9 cellular contexts compared by ENCODE assay signal in genomic region chr5:76367623-76368366, GRCh38. TPM values are rescaled to one million over a fixed set of nuclear protein-coding genes. Genes with fewer than 3 reads are reported as not detected.
DNase-seq lines count a peak whose midpoint lies in the region; ATAC-seq, FAIRE-seq and TF ChIP-seq lines count a peak whose summit lies in the region.
"Had no signal": no experiment of that assay in that cellular context is flagged by ENCODE, and none has a peak within 500 bp of the region (broad histone marks: within the 10 kb centered on the region; RNA-seq: fewer than 3 reads in every experiment).

No MANE protein-coding gene starts in this region.

- H3K27ac ChIP-seq in astrocyte (ENCODE audit: low read depth, low read length): no peak overlapping the region

- peak; percentile 9 for DNase-seq in activated T-cell treated with anti-CD3 and anti-CD28 coated beads for 24 hours (ENCODE audit: low read depth)
- DNase-seq in activated T-cell treated with anti-CD3 and anti-CD28 coated beads, Interleukin-2, amount 50 U/mL, for 1 hour: no peak
- DNase-seq in astrocyte (ENCODE audit: low read depth): peak; percentile 11
- DNase-seq in stimulated activated effector memory CD8-positive, alpha-beta T cell treated with anti-CD3 and anti-CD28 coated beads, Interleukin-12 subunit alpha, Interleukin-12 subunit beta, amount 100 ng/mL, for 72 hours (ENCODE audit: low spot score in 2 of 2): peak; percentile 4 to 58
- DNase-seq in UCSD-AML1 (lab: John Stamatoyannopoulos, UW; ENCODE audit: unreplicated experiment): no peak
- no peak for DNase-seq in left cardiac atrium
- DNase-seq: AML-193 had no signal

- H3K36me3 Mint-ChIP-seq in astrocyte (ENCODE audit: low read depth, unreplicated experiment): no peaks in the 10 kb centered on the region
- H3K36me3 Mint-ChIP-seq in stimulated activated effector memory CD8-positive, alpha-beta T cell treated with anti-CD3 and anti-CD28 coated beads, Interleukin-12 subunit alpha, Interleukin-12 subunit beta, amount 100 ng/mL, for 72 hours: no peaks in the 10 kb centered on the region

- H3K4me1 ChIP-seq in astrocyte (ENCODE audit: insufficient read depth, low read length): peaks cover 8% of the 10 kb centered on the region

- H3K9ac ChIP-seq in astrocyte (ENCODE audit: low read length): no peak overlapping the region

- TF ChIP-seq CTCF in astrocyte (IDR thresholded peaks at IDR 0.05; ENCODE audit: insufficient read depth, low read depth, low read length): no peak

- no peak overlapping the region for H3K27ac Mint-ChIP-seq in astrocyte (ENCODE audit: unreplicated experiment)
- H3K27ac Mint-ChIP-seq in stimulated activated effector memory CD8-positive, alpha-beta T cell treated with anti-CD3 and anti-CD28 coated beads, Interleukin-12 subunit alpha, Interleukin-12 subunit beta, amount 100 ng/mL, for 72 hours: peak overlapping the region; percentile 11

- no peak overlapping the region for H3K4me2 ChIP-seq in astrocyte (ENCODE audit: low read length)

- peaks cover 13% of the 10 kb centered on the region for H3K4me1 Mint-ChIP-seq in astrocyte (ENCODE audit: low read depth, unreplicated experiment)
- H3K4me1 Mint-ChIP-seq in stimulated activated effector memory CD8-positive, alpha-beta T cell treated with anti-CD3 and anti-CD28 coated beads, Interleukin-12 subunit alpha, Interleukin-12 subunit beta, amount 100 ng/mL, for 72 hours: peaks cover 13% of the 10 kb centered on the region

- no peaks in the 10 kb centered on the region for H4K20me1 ChIP-seq in astrocyte (ENCODE audit: insufficient read depth, low read length)

- H3K4me3 Mint-ChIP-seq in astrocyte (ENCODE audit: unreplicated experiment): no peak overlapping the region
- no peak overlapping the region for H3K4me3 Mint-ChIP-seq in stimulated activated effector memory CD8-positive, alpha-beta T cell treated with anti-CD3 and anti-CD28 coated beads, Interleukin-12 subunit alpha, Interleukin-12 subunit beta, amount 100 ng/mL, for 72 hours

- no peak overlapping the region for H3K4me3 ChIP-seq in astrocyte (ENCODE audit: insufficient read depth, low read depth, low read length)

- H3K27me3 Mint-ChIP-seq in astrocyte (ENCODE audit: low read depth, unreplicated experiment): no peaks in the 10 kb centered on the region

- no peaks in the 10 kb centered on the region for H3K36me3 ChIP-seq in astrocyte (ENCODE audit: insufficient read depth, low read length)

- intact Hi-C loops in left cardiac atrium (cut with DNase I): no loop called here

- no peak overlapping the region for H2AFZ ChIP-seq in astrocyte (ENCODE audit: low read depth, low read length)

- no peak for FAIRE-seq in astrocyte (lab: Jason Lieb, UNC)

- peak; percentile 50 for ATAC-seq in HG03469 (IDR thresholded peaks at IDR 0.05; ENCODE audit: unreplicated experiment)
- peak; percentile 97 for ATAC-seq in stimulated activated effector memory CD8-positive, alpha-beta T cell treated with anti-CD3 and anti-CD28 coated beads, Interleukin-12 subunit alpha, Interleukin-12 subunit beta, amount 100 ng/mL, for 72 hours
- ATAC-seq in left cardiac atrium: no peak
- ATAC-seq in HG03439 (IDR thresholded peaks at IDR 0.05; ENCODE audit: unreplicated experiment): no peak

- H3K27me3 ChIP-seq in astrocyte (ENCODE audit: insufficient read depth, low read length): no peaks in the 10 kb centered on the region

- no peaks in the 10 kb centered on the region for H3K9me3 Mint-ChIP-seq in astrocyte (ENCODE audit: unreplicated experiment)
- H3K9me3 Mint-ChIP-seq in stimulated activated effector memory CD8-positive, alpha-beta T cell treated with anti-CD3 and anti-CD28 coated beads, Interleukin-12 subunit alpha, Interleukin-12 subunit beta, amount 100 ng/mL, for 72 hours: no peaks in the 10 kb centered on the region

- no peaks in the 10 kb centered on the region for H3K9me3 ChIP-seq in astrocyte (ENCODE audit: insufficient read depth, low read depth, low read length)

- H3K79me2 ChIP-seq in astrocyte (ENCODE audit: insufficient read depth, low read length): no peaks in the 10 kb centered on the region

RNA-seq across cellular contexts. Expression of gene IQGAP2, which starts 35.3 kb away (rescaled TPM):
- total RNA-seq in astrocyte (1.9 and 2.9 TPM in 2 replicates), left cardiac atrium (10 to 100 TPM in 1 of 2 donors, 1 to 10 TPM in 1; 6.9 to 11.6 TPM)

Comparison
In these comparisons a context has a peak if more than half of its experiments do, and no peak if none do; other contexts are left out.
1. DNase-seq: peak in activated T-cell treated with anti-CD3 and anti-CD28 coated beads for 24 hours (single experiment), astrocyte (single experiment) and stimulated activated effector memory CD8-positive, alpha-beta T cell treated with anti-CD3 and anti-CD28 coated beads, Interleukin-12 subunit alpha, Interleukin-12 subunit beta, amount 100 ng/mL, for 72 hours (2 of 2); none in activated T-cell treated with anti-CD3 and anti-CD28 coated beads, Interleukin-2, amount 50 U/mL, for 1 hour (single experiment), UCSD-AML1 (single experiment) and left cardiac atrium (single experiment).
2. ATAC-seq: peak in HG03469 (single experiment) and stimulated activated effector memory CD8-positive, alpha-beta T cell treated with anti-CD3 and anti-CD28 coated beads, Interleukin-12 subunit alpha, Interleukin-12 subunit beta, amount 100 ng/mL, for 72 hours (single experiment); none in left cardiac atrium (0 of 2) and HG03439 (single experiment).